ENCODE assay signal across 12 cellular contexts in the genomic region with DNA sequence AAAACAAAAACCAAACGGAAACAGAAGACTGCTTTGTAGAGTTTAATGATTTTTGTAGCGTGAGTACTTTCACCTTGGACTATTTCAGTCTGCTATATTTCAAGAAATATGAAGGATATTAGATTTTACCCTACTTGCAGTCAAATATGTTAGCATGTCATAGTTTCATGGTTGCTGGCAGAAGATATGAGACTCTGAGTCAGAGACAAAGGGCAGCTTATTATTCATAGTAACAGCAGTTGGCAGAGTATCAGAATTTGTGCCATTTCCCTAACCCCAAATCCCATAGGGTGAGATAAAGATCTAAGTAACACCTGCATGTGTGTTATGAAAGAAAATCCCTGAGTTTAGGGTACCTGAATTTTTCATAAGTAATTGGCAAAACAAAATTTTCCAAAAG.
DNase-seq lines count a peak whose midpoint lies in the region; ATAC-seq and TF ChIP-seq lines count a peak whose summit lies in the region.
"Had no signal": no experiment of that assay in that cellular context is flagged by ENCODE, and none has a peak within 500 bp of the region (broad histone marks: within the 10 kb centered on the region; RNA-seq: fewer than 3 reads in every experiment).

No MANE protein-coding gene starts in this region.

- H3K27ac ChIP-seq in breast epithelium (no peak overlapping the region), mammary epithelial cell (ENCODE audit: insufficient read depth, low read depth, low read length) (no peak overlapping the region), lower lobe of right lung (no peak overlapping the region)
- H3K27ac ChIP-seq: esophagus squamous epithelium, ovary, vagina had no signal

- no peak overlapping the region for H3K4me3 Mint-ChIP-seq in MCF 10A (ENCODE audit: unreplicated experiment)

- H3K9ac ChIP-seq in mammary epithelial cell (ENCODE audit: insufficient read depth, low read length) = no peak overlapping the region

- no peak overlapping the region for H3K4me3 ChIP-seq in breast epithelium
- H3K4me3 ChIP-seq in mammary epithelial cell (replicated peaks in 1 of 3; ENCODE audit: insufficient read depth in 1 of 3, low read depth in 2 of 3, low read length in 3 of 3) = no peak overlapping the region
- H3K4me3 ChIP-seq in lower lobe of right lung = no peak overlapping the region
- H3K4me3 ChIP-seq: esophagus squamous epithelium, ovary, vagina had no signal

- POLR2A ChIA-PET in MCF 10A (lab: Yijun Ruan, JAX) (interaction anchor here (0.6 kb wide), 1 partner anchor 86 kb away, joined by 3 read pairs; no protein-coding TSS in a partner anchor), GM10248 (lab: Yijun Ruan, JAX) (no interaction called here)

- no peak for TF ChIP-seq POLR2A in breast epithelium (IDR thresholded peaks at IDR 0.05)

- no peaks in the 10 kb centered on the region for H3K36me3 Mint-ChIP-seq in MCF 10A (ENCODE audit: insufficient read depth, unreplicated experiment)

- no peak for ATAC-seq in lower lobe of right lung

- WGBS in mammary epithelial cell (ENCODE audit: low coverage, missing lambda C conversion rate) = 18% methylated on average over 2 of the region's 2 CpGs

- no peaks in the 10 kb centered on the region for H3K4me1 ChIP-seq in breast epithelium
- no peaks in the 10 kb centered on the region for H3K4me1 ChIP-seq in mammary epithelial cell (ENCODE audit: insufficient read depth, low read length)
- H3K4me1 ChIP-seq in lower lobe of right lung = no peaks in the 10 kb centered on the region
- H3K4me1 ChIP-seq: esophagus squamous epithelium, vagina had no signal

- in situ Hi-C loops in mammary epithelial cell (cut with MboI; ENCODE audit: low sequenced_read_pairs in 2 of 2) = no loop called here

- H3K36me3 ChIP-seq in breast epithelium (no peaks in the 10 kb centered on the region), mammary epithelial cell (ENCODE audit: insufficient read depth, low read length) (no peaks in the 10 kb centered on the region), lower lobe of right lung (no peaks in the 10 kb centered on the region)
- H3K36me3 ChIP-seq: esophagus squamous epithelium, ovary, vagina had no signal

- DNase-seq in MCF 10A (ENCODE audit: unreplicated experiment) (peak; percentile 80), breast epithelium (ENCODE audit: low spot score in 2 of 2) (no peak), NCI-H1105 treated with DMSO at 0.1 percent for 48 hours (lab: John Stamatoyannopoulos, UW) (peak; percentile 35), mammary epithelial cell (peak; percentile 19), stromal cell of bone marrow (ENCODE audit: low read depth) (peak; percentile 1), pons (ENCODE audit: low spot score) (no peak), lower lobe of right lung (no peak), GM10248 (ENCODE audit: extremely low spot score) (no peak)
- DNase-seq: esophagus squamous epithelium, NCI-H187, ovary had no signal

- CTCF ChIA-PET in MCF 10A (lab: Yijun Ruan, JAX) (interaction anchor here (0.6 kb wide), 1 partner anchor 98 kb away, joined by 4 read pairs; no protein-coding TSS in a partner anchor), mammary epithelial cell (lab: Charles Lee; ENCODE audit: low non-redundant PET) (no interaction called here), GM10248 (lab: Yijun Ruan, JAX) (no interaction called here)

- BruUV-seq in MCF 10A (replicated peaks; lab: Mats Ljungman, UMichigan) (no TSS peak), mammary epithelial cell (replicated peaks; lab: Mats Ljungman, UMichigan) (no TSS peak)

- no peaks in the 10 kb centered on the region for H3K9me3 ChIP-seq in breast epithelium
- H3K9me3 ChIP-seq in mammary epithelial cell (replicated peaks; ENCODE audit: insufficient read depth, low read length) = no peaks in the 10 kb centered on the region
- H3K9me3 ChIP-seq in lower lobe of right lung = no peaks in the 10 kb centered on the region
- H3K9me3 ChIP-seq: esophagus squamous epithelium, ovary, vagina had no signal

- no peak overlapping the region for H2AFZ ChIP-seq in mammary epithelial cell (ENCODE audit: low read depth, low read length)

- H3K27me3 Mint-ChIP-seq in MCF 10A (ENCODE audit: insufficient read depth, unreplicated experiment) = no peaks in the 10 kb centered on the region

- no peaks in the 10 kb centered on the region for H3K9me3 Mint-ChIP-seq in MCF 10A (ENCODE audit: unreplicated experiment)

- no peak overlapping the region for H3K4me2 ChIP-seq in mammary epithelial cell (ENCODE audit: insufficient read depth, low read depth, low read length)

- H3K27me3 ChIP-seq in breast epithelium (no peaks in the 10 kb centered on the region), mammary epithelial cell (ENCODE audit: insufficient read depth, low read length) (no peaks in the 10 kb centered on the region), lower lobe of right lung (ENCODE audit: low read depth) (no peaks in the 10 kb centered on the region)
- H3K27me3 ChIP-seq: esophagus squamous epithelium, ovary, vagina had no signal

- dilution Hi-C loops in mammary epithelial cell (cut with HindIII; ENCODE audit: low sequenced_read_pairs) = no loop called here

- TF ChIP-seq CTCF in MCF 10A (IDR thresholded peaks at IDR 0.05; ENCODE audit: unreplicated experiment) = no peak
- TF ChIP-seq CTCF in breast epithelium (IDR thresholded peaks at IDR 0.05) = no peak
- no peak for TF ChIP-seq CTCF in mammary epithelial cell (conservative IDR thresholded peaks at IDR 0.05 in 1 of 2, IDR thresholded peaks at IDR 0.05 in 1 of 2; ENCODE audit: extremely low read depth in 1 of 2, insufficient read depth in 1 of 2, low read depth in 1 of 2, low read length in 2 of 2)
- TF ChIP-seq CTCF in lower lobe of right lung (IDR thresholded peaks at IDR 0.05) = no peak
- no peak for TF ChIP-seq CTCF in GM10248 (IDR thresholded peaks at IDR 0.05; ENCODE audit: control extremely low read depth, extremely low read depth, low read depth, missing control alignments)

- peaks cover 8% of the 10 kb centered on the region for H3K4me1 Mint-ChIP-seq in MCF 10A (ENCODE audit: insufficient read depth, unreplicated experiment)

- no peaks in the 10 kb centered on the region for H4K20me1 ChIP-seq in mammary epithelial cell (ENCODE audit: insufficient read depth, low read length)

- intact Hi-C loops in MCF 10A (cut with micrococcal nuclease) = no loop called here
- intact Hi-C loops in breast epithelium (cut with DNase I; ENCODE audit: low total_unique reads) = no loop called here
- intact Hi-C loops in mammary epithelial cell (cut with micrococcal nuclease) = no loop called here
- intact Hi-C loops in lower lobe of right lung (cut with DNase I) = no loop called here

- no peaks in the 10 kb centered on the region for H3K79me2 ChIP-seq in mammary epithelial cell (ENCODE audit: insufficient read depth, low read length)

- H3K27ac Mint-ChIP-seq in MCF 10A (ENCODE audit: low read depth, unreplicated experiment) = peak overlapping the region; percentile 42

Comparison
In these comparisons a context has a peak if more than half of its experiments do, and no peak if none do; other contexts are left out.
1. DNase-seq: peak in MCF 10A (single experiment), NCI-H1105 treated with DMSO at 0.1 percent for 48 hours (single experiment), mammary epithelial cell (single experiment) and stromal cell of bone marrow (single experiment); none in breast epithelium (0 of 2), pons (single experiment), lower lobe of right lung (single experiment) and GM10248 (single experiment).